In genomic region chr7:11620406-11620805, GRCh38 we compare ENCODE assay signal across 26 cellular contexts.
"Had no signal": no experiment of that assay in that cellular context is flagged by ENCODE, and none has a peak within 500 bp of the region (broad histone marks: within the 10 kb centered on the region; RNA-seq: fewer than 3 reads in every experiment).

No MANE protein-coding gene starts in this region.

- H3K36me3 ChIP-seq: esophagus muscularis mucosa, gastroesophageal sphincter, heart left ventricle, left ventricle myocardium inferior, lower lobe of right lung, ovary, stomach, tibial artery, upper lobe of left lung had no signal

- ATAC-seq: foreskin keratinocyte; gastroesophageal sphincter; heart left ventricle; left cardiac atrium; lower lobe of right lung; naive thymus-derived CD8-positive, alpha-beta T cell; sciatic nerve had no signal

- H3K27ac ChIP-seq: coronary artery, esophagus muscularis mucosa, foreskin keratinocyte, gastroesophageal sphincter, heart left ventricle, left ventricle myocardium inferior, lower lobe of right lung, ovary, stomach, testis, tibial artery, upper lobe of left lung had no signal

- H3K9me3 ChIP-seq: esophagus muscularis mucosa, gastroesophageal sphincter, lower lobe of right lung, ovary, testis, tibial artery had no signal

- H3K4me2 ChIP-seq: smooth muscle cell had no signal

- H3K36me3 Mint-ChIP-seq: naive thymus-derived CD8-positive, alpha-beta T cell had no signal

- H3K27me3 Mint-ChIP-seq: naive thymus-derived CD8-positive, alpha-beta T cell had no signal

- H3K4me1 Mint-ChIP-seq: naive thymus-derived CD8-positive, alpha-beta T cell had no signal

- H3K4me1 ChIP-seq: esophagus muscularis mucosa, gastroesophageal sphincter, lower lobe of right lung, testis, tibial artery, upper lobe of left lung had no signal

- H3K27me3 ChIP-seq: esophagus muscularis mucosa, foreskin keratinocyte, gastroesophageal sphincter, heart left ventricle, ovary, stomach, testis, tibial artery, upper lobe of left lung had no signal

- H3K4me3 ChIP-seq: coronary artery, esophagus muscularis mucosa, gastroesophageal sphincter, heart left ventricle, left ventricle myocardium inferior, lower lobe of right lung, ovary, smooth muscle cell, stomach, testis, tibial artery, upper lobe of left lung had no signal

- H3K4me3 Mint-ChIP-seq: naive thymus-derived CD8-positive, alpha-beta T cell had no signal

- DNase-seq: dermis blood vessel endothelial cell; effector memory CD4-positive, alpha-beta T cell; foreskin keratinocyte; heart left ventricle; hippocampal formation; left cardiac atrium; left ventricle myocardium inferior; lower lobe of right lung; naive thymus-derived CD8-positive, alpha-beta T cell; occipital lobe; ovary; stimulated activated CD4-positive, alpha-beta T cell treated with anti-CD3 and anti-CD28 coated beads, Interleukin-12 subunit alpha, Interleukin-12 subunit beta, amount 100 ng/mL, for 4 hours; stimulated activated CD4-positive, alpha-beta T cell treated with anti-CD3 and anti-CD28 coated beads, Interleukin-1b, Interleukin-23, amount 100 ng/mL, for 48 hours; stimulated activated CD4-positive, alpha-beta T cell treated with anti-CD3 and anti-CD28 coated beads, Interleukin-4, amount 100 ng/mL, for 1 hour; stimulated activated CD8-positive, alpha-beta memory T cell treated with anti-CD3 and anti-CD28 coated beads, Interleukin-4, amount 100 ng/mL, for 48 hours; stimulated activated naive CD4-positive, alpha-beta T cell treated with Interleukin-2 at 50 U/mL for 16 hours; stomach; substantia nigra; testis; tibial artery; upper lobe of left lung had no signal

- H3K27ac Mint-ChIP-seq: naive thymus-derived CD8-positive, alpha-beta T cell had no signal
